Comparison of ENCODE assay signal across 11 cellular contexts in genomic region chr14:77809011-77809410, GRCh38.
"Had no signal": no experiment of that assay in that cellular context is flagged by ENCODE, and none has a peak within 500 bp of the region (broad histone marks: within the 10 kb centered on the region; RNA-seq: fewer than 3 reads in every experiment).

No MANE protein-coding gene starts in this region.

- H3K4me2 ChIP-seq: GM23338 had no signal

- H3K4me3 ChIP-seq: GM23248, GM23338, HAP-1 had no signal

- H3K9me3 Mint-ChIP-seq: GM23338, H9, HFFc6 had no signal

- H3K9ac ChIP-seq: GM23248 had no signal

- H3K9me3 ChIP-seq: HAP-1 had no signal

- H3K27ac ChIP-seq: GM23248 had no signal

- H3K4me3 Mint-ChIP-seq: GM23338, H9, HFFc6 had no signal

- ATAC-seq: GM23338, HCT116 had no signal

- H2AFZ ChIP-seq: GM23248, GM23338 had no signal

- DNase-seq: GM23248, GOT3, H7, H9, HCEC 1CT, HFFc6 had no signal

- H3K27ac Mint-ChIP-seq: GM23338, HFFc6 had no signal

- H3K36me3 ChIP-seq: HAP-1 had no signal

- FAIRE-seq: H1, H54 had no signal
